Comparison of ENCODE assay signal across 18 cellular contexts in genomic region chr1:50936321-50936720, GRCh38. TPM values are rescaled to one million over a fixed set of nuclear protein-coding genes. Genes with fewer than 3 reads are reported as not detected.
"Had no signal": no experiment of that assay in that cellular context is flagged by ENCODE, and none has a peak within 500 bp of the region (broad histone marks: within the 10 kb centered on the region; RNA-seq: fewer than 3 reads in every experiment).

No MANE protein-coding gene starts in this region.

- ATAC-seq: activated CD4-positive, alpha-beta T cell treated with anti-CD3 and anti-CD28 coated beads for 36 hours; activated CD8-positive, alpha-beta memory T cell treated with anti-CD3 and anti-CD28 coated beads, Interleukin-2, amount 10 ng/mL, durations not matched to agents 7 days and 5 days; gastrocnemius medialis; WTC11 had no signal

- H3K4me3 ChIP-seq: adrenal gland, esophagus squamous epithelium, gastrocnemius medialis, left ventricle myocardium inferior, skin epidermis, tibial nerve had no signal

- DNase-seq: activated CD4-positive, alpha-beta memory T cell treated with anti-CD3 and anti-CD28 coated beads for 36 hours; activated CD4-positive, alpha-beta T cell treated with anti-CD3 and anti-CD28 coated beads for 36 hours; activated CD8-positive, alpha-beta memory T cell treated with anti-CD3 and anti-CD28 coated beads, Interleukin-2, amount 10 ng/mL, durations not matched to agents 7 days and 5 days; activated naive CD4-positive, alpha-beta T cell treated with anti-CD3 and anti-CD28 coated beads for 36 hours; dermis blood vessel endothelial cell; effector memory CD4-positive, alpha-beta T cell; esophagus squamous epithelium; gastrocnemius medialis; head of caudate nucleus; left ventricle myocardium inferior; mammary epithelial cell; retina; stimulated activated CD4-positive, alpha-beta T cell treated with anti-CD3 and anti-CD28 coated beads, Interleukin-15, amount 100 ng/mL, for 24 hours; stimulated activated CD4-positive, alpha-beta T cell treated with anti-CD3 and anti-CD28 coated beads, Interleukin-2, amount 100 ng/mL, for 48 hours had no signal

RNA-seq across cellular contexts. Expression of gene CDKN2C, which starts 33.7 kb away (rescaled TPM):
- total RNA-seq: WTC11 had no signal
